In the genomic region with DNA sequence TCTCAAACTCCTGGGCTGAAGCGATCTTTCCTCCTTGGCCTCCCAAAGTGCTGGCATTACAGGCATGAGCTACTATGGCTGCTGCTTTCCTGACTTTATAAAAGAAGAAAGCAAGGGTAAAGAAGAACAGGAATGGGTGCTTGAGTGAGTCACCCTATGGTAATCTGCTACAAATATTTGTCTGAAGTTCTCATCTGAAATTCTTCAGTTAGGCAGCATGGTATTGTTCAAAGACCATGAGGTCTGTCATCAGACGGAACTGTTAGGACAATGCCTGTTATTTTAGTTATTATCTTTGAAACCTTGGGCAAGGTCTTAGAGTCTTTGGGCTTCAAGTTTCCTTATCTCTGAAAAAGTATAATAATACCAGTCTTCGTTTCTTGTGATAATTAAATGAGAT, we compare ENCODE assay signal across 18 cellular contexts.
DNase-seq lines count a peak whose midpoint lies in the region; ATAC-seq and TF ChIP-seq lines count a peak whose summit lies in the region.
"Had no signal": no experiment of that assay in that cellular context is flagged by ENCODE, and none has a peak within 500 bp of the region (broad histone marks: within the 10 kb centered on the region; RNA-seq: fewer than 3 reads in every experiment).

No MANE protein-coding gene starts in this region.

- POLR2A ChIA-PET in CD4-positive, alpha-beta T cell (lab: Charles Lee) = interaction anchor here (1.3 kb wide), 1 partner anchor 12 kb away, joined by 3 read pairs; no protein-coding TSS in a partner anchor

- no peak overlapping the region for H3K27ac ChIP-seq in CD4-positive, alpha-beta T cell (ENCODE audit: low read depth, low read length)
- H3K27ac ChIP-seq: cardiac muscle cell, esophagus squamous epithelium, neutrophil, right atrium auricular region had no signal

- H3K27ac Mint-ChIP-seq in CD4-positive, alpha-beta T cell = no peak overlapping the region
- H3K27ac Mint-ChIP-seq: activated naive CD8-positive, alpha-beta T cell; stimulated activated naive B cell treated with anti-CD40 and anti-IgM and Interleukin-4, amounts not matched to agents 10 μg/mL and 1 μg/mL and 100 μg/mL, for 72 hours had no signal

- no peak overlapping the region for H3K4me3 Mint-ChIP-seq in CD4-positive, alpha-beta T cell
- H3K4me3 Mint-ChIP-seq: activated naive CD8-positive, alpha-beta T cell; stimulated activated naive B cell treated with anti-CD40 and anti-IgM and Interleukin-4, amounts not matched to agents 10 μg/mL and 1 μg/mL and 100 μg/mL, for 72 hours had no signal

- no peaks in the 10 kb centered on the region for H3K27me3 ChIP-seq in CD4-positive, alpha-beta T cell (ENCODE audit: control insufficient read depth, insufficient read depth, low read length)
- H3K27me3 ChIP-seq: BE2C, cardiac muscle cell, right atrium auricular region had no signal

- H3K4me3 ChIP-seq in choroid plexus epithelial cell (ENCODE audit: low read depth, low read length) = no peak overlapping the region
- H3K4me3 ChIP-seq: cardiac muscle cell, esophagus squamous epithelium, right atrium auricular region had no signal

- H3K4me1 Mint-ChIP-seq in CD4-positive, alpha-beta T cell (ENCODE audit: low read depth) = peaks cover 23% of the 10 kb centered on the region

- no peaks in the 10 kb centered on the region for H3K36me3 Mint-ChIP-seq in CD4-positive, alpha-beta T cell (ENCODE audit: low read depth)
- H3K36me3 Mint-ChIP-seq: activated naive CD8-positive, alpha-beta T cell; stimulated activated naive B cell treated with anti-CD40 and anti-IgM and Interleukin-4, amounts not matched to agents 10 μg/mL and 1 μg/mL and 100 μg/mL, for 72 hours had no signal

- intact Hi-C loops in CD4-positive, alpha-beta T cell (cut with DNase I, micrococcal nuclease) = no loop called here

- no peaks in the 10 kb centered on the region for H3K27me3 Mint-ChIP-seq in CD4-positive, alpha-beta T cell
- H3K27me3 Mint-ChIP-seq: activated naive CD8-positive, alpha-beta T cell had no signal

- CTCF ChIA-PET in CD4-positive, alpha-beta T cell (lab: Charles Lee) = interaction anchor here (1.4 kb wide), 1 partner anchor 12 kb away, joined by 3 read pairs; no protein-coding TSS in a partner anchor

- DNase-seq in EH (ENCODE audit: low read depth) (peak; percentile 14), RPMI7951 (ENCODE audit: low read depth) (peak; percentile 15), choroid plexus epithelial cell (ENCODE audit: low read depth) (peak; percentile 13), non-pigmented ciliary epithelial cell (ENCODE audit: low read depth) (peak; percentile 15), dermis blood vessel endothelial cell (no peak), NCI-H82 treated with DMSO at 0.1 percent for 48 hours (lab: John Stamatoyannopoulos, UW; ENCODE audit: unreplicated experiment) (no peak), NCI-H1417 treated with DMSO at 0.1 percent for 48 hours (lab: John Stamatoyannopoulos, UW) (no peak)
- DNase-seq in CD4-positive, alpha-beta T cell = no peak
- DNase-seq: activated CD8-positive, alpha-beta memory T cell treated with anti-CD3 and anti-CD28 coated beads for 24 hours; BE2C; esophagus squamous epithelium; NCI-H1105 treated with DMSO at 0.1 percent for 48 hours; NCI-H69; stimulated activated naive B cell treated with anti-CD40 and anti-IgM and Interleukin-4, amounts not matched to agents 10 μg/mL and 1 μg/mL and 100 μg/mL, for 72 hours had no signal

- ATAC-seq in CD4-positive, alpha-beta T cell (ENCODE audit: poor library complexity) = no peak
- ATAC-seq: stimulated activated naive B cell treated with anti-CD40 and anti-IgM and Interleukin-4, amounts not matched to agents 10 μg/mL and 1 μg/mL and 100 μg/mL, for 72 hours had no signal

- TF ChIP-seq CTCF in choroid plexus epithelial cell (conservative IDR thresholded peaks at IDR 0.05; ENCODE audit: low read depth, low read length) = no peak
- TF ChIP-seq CTCF in CD4-positive, alpha-beta T cell (IDR thresholded peaks at IDR 0.05) = no peak

- H3K9me3 ChIP-seq in CD4-positive, alpha-beta T cell (ENCODE audit: control insufficient read depth, low read length) = no peaks in the 10 kb centered on the region
- H3K9me3 ChIP-seq: BE2C, esophagus squamous epithelium, neutrophil, right atrium auricular region had no signal

- H3K9me3 Mint-ChIP-seq in CD4-positive, alpha-beta T cell = no peaks in the 10 kb centered on the region
- H3K9me3 Mint-ChIP-seq: stimulated activated naive B cell treated with anti-CD40 and anti-IgM and Interleukin-4, amounts not matched to agents 10 μg/mL and 1 μg/mL and 100 μg/mL, for 72 hours had no signal

Comparison
In these comparisons a context has a peak if more than half of its experiments do, and no peak if none do; other contexts are left out.
1. DNase-seq: peak in EH (single experiment), RPMI7951 (single experiment), choroid plexus epithelial cell (single experiment) and non-pigmented ciliary epithelial cell (single experiment); none in dermis blood vessel endothelial cell (single experiment), NCI-H82 treated with DMSO at 0.1 percent for 48 hours (single experiment), NCI-H1417 treated with DMSO at 0.1 percent for 48 hours (single experiment) and CD4-positive, alpha-beta T cell (0 of 10).